In the genomic region with DNA sequence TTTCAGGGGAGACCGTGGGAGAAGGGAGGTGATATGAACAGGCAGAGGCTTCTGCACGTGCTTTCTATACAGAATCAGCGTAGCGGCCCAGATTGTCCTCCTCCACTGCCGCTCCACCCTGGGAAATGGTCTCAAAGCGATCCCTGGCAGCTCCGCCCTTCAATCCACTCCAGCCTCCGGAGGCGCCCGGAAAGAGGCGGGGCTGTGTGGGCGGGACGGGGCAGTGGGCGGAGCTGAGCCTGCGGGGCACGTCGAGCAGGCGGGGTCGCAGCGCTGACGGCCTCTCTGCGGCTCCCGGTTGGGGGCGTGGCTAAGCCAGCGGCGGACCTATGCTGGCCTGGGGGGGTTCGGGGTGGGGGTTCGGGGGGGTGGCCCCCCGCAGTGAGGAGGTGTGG, we compare ENCODE assay signal across 8 cellular contexts. TPM values are rescaled to one million over a fixed set of nuclear protein-coding genes. Genes with fewer than 3 reads are reported as not detected.
DNase-seq lines count a peak whose midpoint lies in the region; ATAC-seq lines count a peak whose summit lies in the region.

No MANE protein-coding gene starts in this region.

- CTCF ChIA-PET in CD4-positive, alpha-beta memory T cell (lab: Charles Lee; ENCODE audit: partially characterized antibody) = no interaction called here

- no peaks in the 10 kb centered on the region for H3K36me3 ChIP-seq in CD4-positive, alpha-beta memory T cell (ENCODE audit: insufficient read depth, low read length)
- no peaks in the 10 kb centered on the region for H3K36me3 ChIP-seq in NT2/D1 (ENCODE audit: insufficient read depth, insufficient read length, low read length)

- H3K27ac Mint-ChIP-seq in CD4-positive, alpha-beta memory T cell = peak overlapping the region in 2 of 7 donors; percentile 3 to 51
- no peak overlapping the region for H3K27ac Mint-ChIP-seq in naive B cell

- intact Hi-C loops in CD4-positive, alpha-beta memory T cell (cut with micrococcal nuclease) = loop anchor here (1.0 to 5.0 kb wide), 3 partner anchors 37 to 124 kb away; partner anchors contain the start of gene INTS6L

- H3K27ac ChIP-seq in CD4-positive, alpha-beta memory T cell (ENCODE audit: low read depth, low read length) = no peak overlapping the region

- peaks cover 5% of the 10 kb centered on the region for H3K4me1 ChIP-seq in CD4-positive, alpha-beta memory T cell (ENCODE audit: insufficient read depth, low read length)
- peaks cover 2% of the 10 kb centered on the region for H3K4me1 ChIP-seq in NT2/D1 (ENCODE audit: insufficient read depth, insufficient read length)

- H3K9ac ChIP-seq in NT2/D1 (ENCODE audit: insufficient read length, low read depth) = no peak overlapping the region

- H3K4me1 Mint-ChIP-seq in CD4-positive, alpha-beta memory T cell = peaks cover 5 to 13% (median 6%) of the 10 kb centered on the region in 4 donors
- peaks cover 0 to 11% (median 0%) of the 10 kb centered on the region in 3 donors for H3K4me1 Mint-ChIP-seq in naive B cell

- no peaks in the 10 kb centered on the region for H3K27me3 ChIP-seq in CD4-positive, alpha-beta memory T cell (ENCODE audit: insufficient read depth, low read length)
- H3K27me3 ChIP-seq in NT2/D1 (ENCODE audit: insufficient read depth, insufficient read length) = no peaks in the 10 kb centered on the region

- no peaks in the 10 kb centered on the region for H3K9me3 ChIP-seq in CD4-positive, alpha-beta memory T cell (ENCODE audit: control insufficient read depth in 1 of 2, low read length in 2 of 2)
- H3K9me3 ChIP-seq in NT2/D1 (ENCODE audit: insufficient read depth, low read length) = no peaks in the 10 kb centered on the region

- peak; percentile 81 to 86 (median 82) for DNase-seq in CD4-positive, alpha-beta memory T cell
- DNase-seq in HS-5 (ENCODE audit: low read depth) = peak; percentile 3
- DNase-seq in NT2/D1 (ENCODE audit: low read depth, low spot score) = peak; percentile 57
- peak; percentile 80 for DNase-seq in activated T-cell treated with anti-CD3 and anti-CD28 coated beads for 48 hours (ENCODE audit: low read depth)
- DNase-seq in naive B cell = peak; percentile 76
- peak; percentile 71 for DNase-seq in stimulated activated CD8-positive, alpha-beta memory T cell treated with anti-CD3 and anti-CD28 coated beads, Interleukin-7, amount 100 ng/mL, for 24 hours (ENCODE audit: low read depth)

- H3K4me3 Mint-ChIP-seq in CD4-positive, alpha-beta memory T cell = peak overlapping the region; percentile 30 to 84 (median 74)
- peak overlapping the region; percentile 40 to 86 (median 75) for H3K4me3 Mint-ChIP-seq in naive B cell

- POLR2A ChIA-PET in CD4-positive, alpha-beta memory T cell (lab: Charles Lee; ENCODE audit: partially characterized antibody) = interaction anchor here (0.7 to 1.4 kb wide), 3 partner anchors 18 to 125 kb away, joined by 3 to 4 read pairs (median 4); no protein-coding TSS in a partner anchor

- no peaks in the 10 kb centered on the region for H3K36me3 Mint-ChIP-seq in CD4-positive, alpha-beta memory T cell
- no peaks in the 10 kb centered on the region for H3K36me3 Mint-ChIP-seq in naive B cell

- H3K9me3 Mint-ChIP-seq in CD4-positive, alpha-beta memory T cell = peaks cover 0 to 1% (median 0%) of the 10 kb centered on the region in 8 donors
- no peaks in the 10 kb centered on the region for H3K9me3 Mint-ChIP-seq in naive B cell

- peak overlapping the region in 1 of 2 donors; percentile 28 for H3K4me3 ChIP-seq in CD4-positive, alpha-beta memory T cell (ENCODE audit: low read length in 2 of 2)
- H3K4me3 ChIP-seq in NT2/D1 (ENCODE audit: insufficient read length, low read depth) = no peak overlapping the region

- H3K27me3 Mint-ChIP-seq in CD4-positive, alpha-beta memory T cell = no peaks in the 10 kb centered on the region
- H3K27me3 Mint-ChIP-seq in naive B cell = peaks cover 5 to 23% (median 11%) of the 10 kb centered on the region in 3 donors

- ATAC-seq in GM21360 (IDR thresholded peaks at IDR 0.05; ENCODE audit: unreplicated experiment) (peak; percentile 80), esophagus mucosa (peak; percentile 92), naive B cell (ENCODE audit: low read depth in 2 of 2) (peak; percentile 78 to 85)

RNA-seq across cellular contexts. Expression of gene SMIM10L2A, which starts 0.2 kb away (rescaled TPM):
- total RNA-seq in CD4-positive, alpha-beta memory T cell = 1 to 10 TPM; 2.8 to 3.1 TPM
- polyA plus RNA-seq in CD4-positive, alpha-beta memory T cell = under 1 TPM; 0.06 to 0.25 TPM
- 1.4 TPM for total RNA-seq in esophagus mucosa
- under 1 TPM in 1 of 6 donors, not detected in 5; 0.17 TPM for polyA plus RNA-seq in naive B cell (ENCODE audit: low read depth in 6 of 6)

Comparison
In these comparisons a context has a peak if more than half of its experiments do, and no peak if none do; other contexts are left out.
1. DNase-seq: peak in every context shown above with its lines; median percentile 82 in CD4-positive, alpha-beta memory T cell; 80 in activated T-cell treated with anti-CD3 and anti-CD28 coated beads for 48 hours; 76 in naive B cell; 71 in stimulated activated CD8-positive, alpha-beta memory T cell treated with anti-CD3 and anti-CD28 coated beads, Interleukin-7, amount 100 ng/mL, for 24 hours; 57 in NT2/D1; 3 in HS-5.